25 cellular contexts compared by ENCODE assay signal in genomic region chr6:46706464-46706863, GRCh38. TPM values are rescaled to one million over a fixed set of nuclear protein-coding genes. Genes with fewer than 3 reads are reported as not detected.
DNase-seq lines count a peak whose midpoint lies in the region; ATAC-seq, FAIRE-seq and TF ChIP-seq lines count a peak whose summit lies in the region.
"Had no signal": no experiment of that assay in that cellular context is flagged by ENCODE, and none has a peak within 500 bp of the region (broad histone marks: within the 10 kb centered on the region; RNA-seq: fewer than 3 reads in every experiment).

No MANE protein-coding gene starts in this region.

- H3K36me3 ChIP-seq in keratinocyte (ENCODE audit: control insufficient read depth in 2 of 2, extremely low read depth in 1 of 2, insufficient read depth in 2 of 2, low read length in 2 of 2) (no peaks in the 10 kb centered on the region), WERI-Rb-1 (no peaks in the 10 kb centered on the region)
- H3K36me3 ChIP-seq: BLaER1 had no signal

- H3K9me3 ChIP-seq in keratinocyte (ENCODE audit: control insufficient read depth, low read depth, low read length) (no peaks in the 10 kb centered on the region), WERI-Rb-1 (ENCODE audit: severe bottlenecking) (no peaks in the 10 kb centered on the region)
- H3K9me3 ChIP-seq: A549, BLaER1, SK-N-SH had no signal

- H3K4me1 ChIP-seq in keratinocyte (ENCODE audit: control insufficient read depth, extremely low read depth, insufficient read depth, low read length) = peaks cover 10% of the 10 kb centered on the region
- H3K4me1 ChIP-seq: A549, BLaER1 had no signal

- H3K27ac Mint-ChIP-seq in activated T-cell treated with anti-CD3 and anti-CD28 coated beads, Interleukin-2, amount 50 U/mL, for 72 hours = no peak overlapping the region
- H3K27ac Mint-ChIP-seq: CD4-positive, alpha-beta memory T cell; H9 had no signal

- dilution Hi-C loops in keratinocyte (cut with MboI; ENCODE audit: extremely low pct_ligation_motif_present, low sequenced_read_pairs) = no loop called here

- no peak overlapping the region for H3K4me3 ChIP-seq in keratinocyte (ENCODE audit: control insufficient read depth in 2 of 3, extremely low read depth in 1 of 3, insufficient read depth in 2 of 3, low read depth in 1 of 3, low read length in 3 of 3)
- no peak overlapping the region for H3K4me3 ChIP-seq in WERI-Rb-1 (ENCODE audit: low read depth, low read length)
- H3K4me3 ChIP-seq: A549, BLaER1 had no signal

- no peak overlapping the region for H3K9ac ChIP-seq in keratinocyte (ENCODE audit: control insufficient read depth, extremely low read depth, insufficient read depth, low read length)
- H3K9ac ChIP-seq: BLaER1, SK-N-SH had no signal

- no peaks in the 10 kb centered on the region for H3K79me2 ChIP-seq in keratinocyte (ENCODE audit: control insufficient read depth, insufficient read depth, low read length)

- no peaks in the 10 kb centered on the region for H3K27me3 ChIP-seq in keratinocyte (ENCODE audit: control insufficient read depth, extremely low read depth, insufficient read depth, low read length)
- H3K27me3 ChIP-seq in WERI-Rb-1 (ENCODE audit: insufficient read depth, low read depth, severe bottlenecking) = no peaks in the 10 kb centered on the region
- H3K27me3 ChIP-seq: BLaER1 had no signal

- peak overlapping the region; percentile 6 for H3K4me2 ChIP-seq in keratinocyte (ENCODE audit: control insufficient read depth, extremely low read depth, insufficient read depth, low read depth, low read length)
- H3K4me2 ChIP-seq: A549, BLaER1, SK-N-SH had no signal

- no peaks in the 10 kb centered on the region for H3K4me1 Mint-ChIP-seq in activated T-cell treated with anti-CD3 and anti-CD28 coated beads, Interleukin-2, amount 50 U/mL, for 72 hours (ENCODE audit: low read depth)
- H3K4me1 Mint-ChIP-seq: CD4-positive, alpha-beta memory T cell had no signal

- no peaks in the 10 kb centered on the region for H3K9me1 ChIP-seq in keratinocyte (ENCODE audit: control insufficient read depth, extremely low read depth, insufficient read depth, low read length)

- peak overlapping the region; percentile 4 for H2AFZ ChIP-seq in keratinocyte (ENCODE audit: control insufficient read depth, low read length)

- peak in 1 of 2 donors; percentile 5 for DNase-seq in activated T-cell treated with anti-CD3 and anti-CD28 coated beads, Interleukin-2, amount 50 U/mL, for 72 hours
- DNase-seq in activated T-cell treated with anti-CD3 and anti-CD28 coated beads, Interleukin-2, amount 50 U/mL, for 48 hours = no peak
- DNase-seq in M059J (ENCODE audit: low read depth) = peak; percentile 20
- no peak for DNase-seq in keratinocyte (ENCODE audit: low read depth, low spot score)
- DNase-seq in SHP77 treated with DMSO at 0.1 percent for 48 hours (lab: John Stamatoyannopoulos, UW) = no peak
- DNase-seq in WERI-Rb-1 = no peak
- no peak for DNase-seq in kidney tubule cell (ENCODE audit: low spot score)
- DNase-seq: Calu3; CD4-positive, alpha-beta memory T cell; EL; H9; KBM-7; NCI-H1105 treated with DMSO at 0.1 percent for 48 hours; NCI-H1694; NCI-H2081 treated with DMSO at 0.1 percent for 48 hours; OCI-M1; SHP77; SK-N-SH had no signal

- FAIRE-seq in keratinocyte (lab: Jason Lieb, UNC) = peak; percentile 74
- FAIRE-seq: A549, GM12891, GM18507, HepG2 had no signal

- ATAC-seq in activated T-cell treated with anti-CD3 and anti-CD28 coated beads, Interleukin-2, amount 50 U/mL, for 72 hours (replicated peaks in 1 of 2) = peak; percentile 34 to 60
- ATAC-seq in GM21723 (IDR thresholded peaks at IDR 0.05; ENCODE audit: unreplicated experiment) = peak; percentile 54
- ATAC-seq: A549, HepG2 had no signal

- H3K9me3 Mint-ChIP-seq in activated T-cell treated with anti-CD3 and anti-CD28 coated beads, Interleukin-2, amount 50 U/mL, for 72 hours = no peaks in the 10 kb centered on the region
- H3K9me3 Mint-ChIP-seq: H9 had no signal

- H4K20me1 ChIP-seq in keratinocyte (ENCODE audit: control insufficient read depth, extremely low read depth, insufficient read depth, low read length) = no peaks in the 10 kb centered on the region
- H4K20me1 ChIP-seq: BLaER1 had no signal

- peaks cover 41% of the 10 kb centered on the region for H3K27me3 Mint-ChIP-seq in activated T-cell treated with anti-CD3 and anti-CD28 coated beads, Interleukin-2, amount 50 U/mL, for 72 hours (ENCODE audit: low read depth)

- no peaks in the 10 kb centered on the region for H3K36me3 Mint-ChIP-seq in activated T-cell treated with anti-CD3 and anti-CD28 coated beads, Interleukin-2, amount 50 U/mL, for 72 hours (ENCODE audit: insufficient read depth in 2 of 2)
- H3K36me3 Mint-ChIP-seq: CD4-positive, alpha-beta memory T cell had no signal

- H3K4me3 Mint-ChIP-seq in activated T-cell treated with anti-CD3 and anti-CD28 coated beads, Interleukin-2, amount 50 U/mL, for 72 hours = no peak overlapping the region
- H3K4me3 Mint-ChIP-seq: CD4-positive, alpha-beta memory T cell; H9 had no signal

- no peak overlapping the region for H3K27ac ChIP-seq in keratinocyte (ENCODE audit: control insufficient read depth, insufficient read depth, low read length)
- no peak overlapping the region for H3K27ac ChIP-seq in WERI-Rb-1
- H3K27ac ChIP-seq: A549, BLaER1 had no signal

- no peak for TF ChIP-seq CTCF in keratinocyte (optimal IDR thresholded peaks at IDR 0.05 in 1 of 3, IDR thresholded peaks at IDR 0.05 in 1 of 3, conservative IDR thresholded peaks at IDR 0.05 in 1 of 3; ENCODE audit: extremely low read depth in 1 of 3, insufficient read depth in 2 of 3, low read length in 3 of 3)
- TF ChIP-seq CTCF in WERI-Rb-1 (IDR thresholded peaks at IDR 0.05; ENCODE audit: low read depth, low read length) = no peak

RNA-seq across cellular contexts. Expression of gene TDRD6, which starts 18.8 kb away (rescaled TPM):
- total RNA-seq in activated T-cell treated with anti-CD3 and anti-CD28 coated beads, Interleukin-2, amount 50 U/mL, for 72 hours = not detected
- total RNA-seq in M059J (2014; rRNA removed; shearing (Covaris generic)) = 0.02 TPM in 1 of 2 replicates, not detected in the other
- 0.01 to 0.25 TPM (median 0.23 TPM) in 3 replicates for polyA plus RNA-seq in keratinocyte
- 2.6 TPM for polyA plus RNA-seq in keratinocyte (2011; ENCODE audit: low read depth)
- 0.01 and 0.02 TPM in 2 replicates for polyA plus RNA-seq in keratinocyte (2011; cell fraction: cytosol; rRNA removed)
- polyA plus RNA-seq in keratinocyte (2011; cell fraction: nucleus; rRNA removed) = 0.75 and 1.1 TPM in 2 replicates
- polyA plus RNA-seq in keratinocyte (2012; ENCODE audit: low replicate concordance) = 0.22 and 0.32 TPM in 2 replicates
- 0.16 TPM in 2 of 3 replicates, not detected in the other for polyA minus RNA-seq in keratinocyte
- polyA minus RNA-seq in keratinocyte (2011; cell fraction: cytosol; rRNA and poly(A)+ RNA removed) = not detected
- 0.62 and 0.63 TPM in 2 replicates for polyA minus RNA-seq in keratinocyte (2011; cell fraction: nucleus; rRNA and poly(A)+ RNA removed)
- total RNA-seq: HepG2 had no signal
- polyA plus RNA-seq: CD4-positive, alpha-beta memory T cell; HepG2; SK-N-SH had no signal

RNA-seq across cellular contexts. Expression of gene PLA2G7, which starts 28.7 kb away (rescaled TPM):
- not detected for total RNA-seq in activated T-cell treated with anti-CD3 and anti-CD28 coated beads, Interleukin-2, amount 50 U/mL, for 72 hours
- 0.20 and 0.57 TPM in 2 replicates for total RNA-seq in M059J (2014; rRNA removed; shearing (Covaris generic))
- polyA plus RNA-seq in keratinocyte = 2.3 to 5.7 TPM (median 4.8 TPM) in 3 replicates
- polyA plus RNA-seq in keratinocyte (2011; ENCODE audit: low read depth) = 0.92 TPM
- 3.2 and 5.3 TPM in 2 replicates for polyA plus RNA-seq in keratinocyte (2011; cell fraction: cytosol; rRNA removed)
- polyA plus RNA-seq in keratinocyte (2011; cell fraction: nucleus; rRNA removed) = 2.4 and 3.6 TPM in 2 replicates
- polyA plus RNA-seq in keratinocyte (2012; ENCODE audit: low replicate concordance) = 0.76 and 7.0 TPM in 2 replicates
- 1.4 to 3.3 TPM (median 1.9 TPM) in 3 replicates for polyA minus RNA-seq in keratinocyte
- 3.1 TPM for polyA minus RNA-seq in keratinocyte (2011; cell fraction: cytosol; rRNA and poly(A)+ RNA removed)
- polyA minus RNA-seq in keratinocyte (2011; cell fraction: nucleus; rRNA and poly(A)+ RNA removed) = 1.2 and 3.1 TPM in 2 replicates
- total RNA-seq: HepG2 had no signal
- polyA plus RNA-seq: CD4-positive, alpha-beta memory T cell; HepG2; SK-N-SH had no signal

RNA-seq across cellular contexts. Expression of gene ANKRD66, which starts 40.3 kb away (rescaled TPM):
- total RNA-seq in activated T-cell treated with anti-CD3 and anti-CD28 coated beads, Interleukin-2, amount 50 U/mL, for 72 hours = not detected
- not detected in 2 replicates for total RNA-seq in M059J (2014; rRNA removed; shearing (Covaris generic))
- not detected in 3 replicates for polyA plus RNA-seq in keratinocyte
- polyA plus RNA-seq in keratinocyte (2011; ENCODE audit: low read depth) = not detected
- polyA plus RNA-seq in keratinocyte (2011; cell fraction: cytosol; rRNA removed) = not detected in 2 replicates
- polyA plus RNA-seq in keratinocyte (2011; cell fraction: nucleus; rRNA removed) = not detected in 2 replicates
- polyA plus RNA-seq in keratinocyte (2012; ENCODE audit: low replicate concordance) = not detected in 2 replicates
- 0.10 TPM in 1 of 3 replicates, not detected in the others for polyA minus RNA-seq in keratinocyte
- polyA minus RNA-seq in keratinocyte (2011; cell fraction: cytosol; rRNA and poly(A)+ RNA removed) = not detected
- not detected in 2 replicates for polyA minus RNA-seq in keratinocyte (2011; cell fraction: nucleus; rRNA and poly(A)+ RNA removed)
- total RNA-seq: Calu3; CD4-positive, alpha-beta memory T cell; H9; HepG2; NCI-H460 had no signal
- polyA plus RNA-seq: A549; CD4-positive, alpha-beta memory T cell; HepG2; SK-N-SH had no signal

RNA-seq across cellular contexts. Expression of gene SLC25A27, which starts 53.7 kb away (rescaled TPM):
- total RNA-seq in activated T-cell treated with anti-CD3 and anti-CD28 coated beads, Interleukin-2, amount 50 U/mL, for 72 hours = 1 to 10 TPM; 1.1 to 2.5 TPM
- total RNA-seq in M059J (2014; rRNA removed; shearing (Covaris generic)) = 0.86 and 6.5 TPM in 2 replicates
- 2.7 to 11.5 TPM (median 10.4 TPM) in 3 replicates for polyA plus RNA-seq in keratinocyte
- polyA plus RNA-seq in keratinocyte (2011; ENCODE audit: low read depth) = 8.5 TPM
- polyA plus RNA-seq in keratinocyte (2011; cell fraction: cytosol; rRNA removed) = 0.32 and 0.56 TPM in 2 replicates
- 48.2 and 53.7 TPM in 2 replicates for polyA plus RNA-seq in keratinocyte (2011; cell fraction: nucleus; rRNA removed)
- 2.2 and 9.6 TPM in 2 replicates for polyA plus RNA-seq in keratinocyte (2012; ENCODE audit: low replicate concordance)
- polyA minus RNA-seq in keratinocyte = 0.13 to 10.5 TPM (median 3.2 TPM) in 3 replicates
- polyA minus RNA-seq in keratinocyte (2011; cell fraction: cytosol; rRNA and poly(A)+ RNA removed) = not detected
- polyA minus RNA-seq in keratinocyte (2011; cell fraction: nucleus; rRNA and poly(A)+ RNA removed) = 4.4 and 14.3 TPM in 2 replicates
- polyA plus RNA-seq: CD4-positive, alpha-beta memory T cell had no signal

RNA-seq across cellular contexts. Expression of gene CYP39A1, which starts 53.8 kb away (rescaled TPM):
- total RNA-seq in activated T-cell treated with anti-CD3 and anti-CD28 coated beads, Interleukin-2, amount 50 U/mL, for 72 hours = not detected
- total RNA-seq in M059J (2014; rRNA removed; shearing (Covaris generic)) = 4.5 and 6.2 TPM in 2 replicates
- polyA plus RNA-seq in keratinocyte = 0.77 to 1.6 TPM (median 1.5 TPM) in 3 replicates
- polyA plus RNA-seq in keratinocyte (2011; ENCODE audit: low read depth) = 4.3 TPM
- polyA plus RNA-seq in keratinocyte (2011; cell fraction: cytosol; rRNA removed) = 1.1 and 2.1 TPM in 2 replicates
- polyA plus RNA-seq in keratinocyte (2011; cell fraction: nucleus; rRNA removed) = 1.8 TPM in 2 replicates
- polyA plus RNA-seq in keratinocyte (2012; ENCODE audit: low replicate concordance) = 1.2 and 3.6 TPM in 2 replicates
- polyA minus RNA-seq in keratinocyte = 0.43 to 2.0 TPM (median 1.0 TPM) in 3 replicates
- polyA minus RNA-seq in keratinocyte (2011; cell fraction: cytosol; rRNA and poly(A)+ RNA removed) = not detected
- 1.3 and 3.5 TPM in 2 replicates for polyA minus RNA-seq in keratinocyte (2011; cell fraction: nucleus; rRNA and poly(A)+ RNA removed)
- total RNA-seq: CD4-positive, alpha-beta memory T cell; HepG2 had no signal
- polyA plus RNA-seq: CD4-positive, alpha-beta memory T cell; SK-N-SH had no signal
